1 cellular context compared by ENCODE assay signal in genomic region chr3:119497824-119498187, GRCh38.
TF ChIP-seq lines count a peak whose summit lies in the region.

No MANE protein-coding gene starts in this region.

TF ChIP-seq in SK-N-SH, 30 proteins besides CTCF, POLR2A, EP300 and RAD21 (continued from another document):
- TF ChIP-seq REST (IDR thresholded peaks at IDR 0.05; ENCODE audit: low read depth, low read length) (no peak), MAX (IDR thresholded peaks at IDR 0.05; ENCODE audit: low read depth) (no peak), ELF1 (IDR thresholded peaks at IDR 0.05) (no peak)
